8 cellular contexts compared by ENCODE assay signal in the genomic region with DNA sequence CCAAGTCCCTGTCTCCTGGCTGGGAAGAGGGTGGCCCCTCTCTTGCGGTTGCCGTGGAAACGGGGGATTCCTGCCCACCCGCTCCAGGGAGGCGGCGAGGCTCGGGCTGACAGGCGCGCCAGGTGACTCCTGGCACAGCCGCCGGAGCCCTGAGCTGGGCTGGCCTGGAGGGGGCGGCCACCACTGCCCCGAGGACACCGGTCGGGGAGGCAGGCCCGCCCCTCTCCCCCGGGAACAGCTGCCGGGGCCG.
DNase-seq lines count a peak whose midpoint lies in the region; TF ChIP-seq lines count a peak whose summit lies in the region.

No MANE protein-coding gene starts in this region.

- no peak overlapping the region for H2AFZ ChIP-seq in osteoblast (ENCODE audit: low read length)

- no peak for TF ChIP-seq POLR2A in esophagus squamous epithelium (IDR thresholded peaks at IDR 0.05)

- DNase-seq in NCI-H1105 treated with DMSO at 0.1 percent for 48 hours (lab: John Stamatoyannopoulos, UW) (peak; percentile 11), NCI-H1105 (lab: John Stamatoyannopoulos, UW) (no peak), SJCRH30 (no peak), esophagus squamous epithelium (lab: John Stamatoyannopoulos, UW) (no peak), osteoblast (ENCODE audit: insufficient read length, low spot score, missing footprints) (peak; percentile 82), Ammon's horn (ENCODE audit: low spot score) (no peak), OCI-M2 (lab: John Stamatoyannopoulos, UW; ENCODE audit: unreplicated experiment) (no peak)
- no peak for DNase-seq in stimulated activated CD4-positive, alpha-beta T cell treated with anti-CD3 and anti-CD28 coated beads, Interleukin-4, amount 100 ng/mL, for 24 hours

- H3K4me3 ChIP-seq in SJCRH30 (peak overlapping the region; percentile 54), esophagus squamous epithelium (peak overlapping the region; percentile 67 to 88 (median 80)), osteoblast (ENCODE audit: insufficient read depth, low read length) (peak overlapping the region; percentile 81)

- WGBS in esophagus squamous epithelium, 2 donors, result no CpG with 5 or more reads among the region's 19 CpGs

- peaks cover 46% of the 10 kb centered on the region for H3K79me2 ChIP-seq in osteoblast (ENCODE audit: insufficient read depth, low read length)

- TF ChIP-seq CTCF in esophagus squamous epithelium (IDR thresholded peaks at IDR 0.05) (no peak), osteoblast (IDR thresholded peaks at IDR 0.05; ENCODE audit: extremely low read depth, low read depth, low read length) (no peak)

- peak overlapping the region; percentile 95 for H3K4me2 ChIP-seq in osteoblast (ENCODE audit: insufficient read depth, low read length)

- H3K27me3 ChIP-seq in SJCRH30 (no peaks in the 10 kb centered on the region), esophagus squamous epithelium (no peaks in the 10 kb centered on the region), osteoblast (ENCODE audit: insufficient read depth, low read length) (no peaks in the 10 kb centered on the region)

- intact Hi-C loops in esophagus squamous epithelium (cut with DNase I), result no loop called here

- no peak overlapping the region for H3K27ac ChIP-seq in SJCRH30
- H3K27ac ChIP-seq in esophagus squamous epithelium, result peak overlapping the region; percentile 89 to 96 (median 93)
- H3K27ac ChIP-seq in osteoblast (ENCODE audit: low read depth, low read length), result peak overlapping the region; percentile 23

- H3K36me3 ChIP-seq in SJCRH30 (no peaks in the 10 kb centered on the region), esophagus squamous epithelium (peaks cover 0 to 12% (median 0%) of the 10 kb centered on the region in 3 donors), osteoblast (ENCODE audit: insufficient read depth, low read length) (peaks cover 7% of the 10 kb centered on the region)

- H4K20me1 ChIP-seq in osteoblast (ENCODE audit: insufficient read depth, low read length), result peaks cover 27% of the 10 kb centered on the region

- H3K9me3 ChIP-seq in SJCRH30 (replicated peaks) (no peaks in the 10 kb centered on the region), esophagus squamous epithelium (no peaks in the 10 kb centered on the region), osteoblast (ENCODE audit: low read depth, low read length) (no peaks in the 10 kb centered on the region)

- H3K4me1 ChIP-seq in SJCRH30 (peaks cover 4% of the 10 kb centered on the region), esophagus squamous epithelium (peaks cover 36 to 83% (median 41%) of the 10 kb centered on the region in 3 donors), osteoblast (ENCODE audit: insufficient read depth, low read length) (peaks cover 41% of the 10 kb centered on the region)

Comparison
In these comparisons a context has a peak if more than half of its experiments do, and no peak if none do; other contexts are left out.
1. DNase-seq: peak in NCI-H1105 treated with DMSO at 0.1 percent for 48 hours (single experiment) and osteoblast (single experiment); none in NCI-H1105 (single experiment), SJCRH30 (0 of 2), esophagus squamous epithelium (single experiment), stimulated activated CD4-positive, alpha-beta T cell treated with anti-CD3 and anti-CD28 coated beads, Interleukin-4, amount 100 ng/mL, for 24 hours (single experiment), Ammon's horn (single experiment) and OCI-M2 (single experiment).
2. Peak in every context shown above with its lines, with median percentiles within 50 percentile points of each other: H3K4me3 ChIP-seq.